ENCODE assay signal across 14 cellular contexts in the genomic region with DNA sequence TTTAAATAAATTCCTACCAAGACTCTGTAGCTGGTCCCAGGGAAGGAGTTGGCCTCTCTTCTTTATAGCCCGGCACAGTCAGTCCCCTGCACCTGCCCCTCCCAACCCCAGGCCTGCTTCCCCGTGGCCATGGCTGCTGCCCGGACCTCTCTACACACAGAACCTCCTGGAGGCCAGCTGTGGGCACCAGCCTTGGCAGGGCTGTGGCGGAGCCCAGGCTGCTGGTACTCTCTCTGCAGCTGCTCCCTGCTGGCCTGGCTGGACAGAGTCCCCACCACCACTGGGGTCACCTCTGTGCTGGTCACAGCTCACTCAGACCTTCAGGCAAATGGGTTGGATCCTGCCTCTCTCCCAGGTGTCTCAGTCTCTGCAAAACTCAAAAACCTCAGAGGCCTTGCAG.
DNase-seq lines count a peak whose midpoint lies in the region; ATAC-seq and TF ChIP-seq lines count a peak whose summit lies in the region.
"Had no signal": no experiment of that assay in that cellular context is flagged by ENCODE, and none has a peak within 500 bp of the region (broad histone marks: within the 10 kb centered on the region; RNA-seq: fewer than 3 reads in every experiment).

No MANE protein-coding gene starts in this region.

- POLR2A ChIA-PET in IMR-90 (lab: Charles Lee; ENCODE audit: unreplicated experiment): no interaction called here

- H3K4me1 ChIP-seq in IMR-90 (ENCODE audit: control insufficient read depth, insufficient read depth, low read length): peaks cover 20% of the 10 kb centered on the region
- H3K4me1 ChIP-seq in adipocyte (ENCODE audit: control insufficient read depth, insufficient read depth, low read length): peaks cover 33% of the 10 kb centered on the region
- peaks cover 60 to 75% (median 74%) of the 10 kb centered on the region in 4 donors for H3K4me1 ChIP-seq in stomach

- no TSS peak for BruUV-seq in IMR-90 (replicated peaks; lab: Mats Ljungman, UMichigan)

- no peak overlapping the region for H3K18ac ChIP-seq in IMR-90 (ENCODE audit: low read depth, low read length)

- in situ Hi-C loops in IMR-90 (cut with MboI; ENCODE audit: low sequenced_read_pairs): loop anchor here (5.0 kb wide), 2 partner anchors 74 to 114 kb away; no protein-coding TSS in a partner anchor

- H3K9ac ChIP-seq in IMR-90 (ENCODE audit: low read depth, low read length): no peak overlapping the region
- peak overlapping the region; percentile 46 for H3K9ac ChIP-seq in adipocyte (ENCODE audit: low read length)
- H3K9ac ChIP-seq: GM23248 had no signal

- H2AK9ac ChIP-seq in IMR-90 (replicated peaks; ENCODE audit: low read depth, low read length, poor library complexity): no peak overlapping the region

- TF ChIP-seq POLR2A in IMR-90 (IDR thresholded peaks at IDR 0.05; ENCODE audit: low read depth, low read length): no peak
- no peak for TF ChIP-seq POLR2A in stomach (IDR thresholded peaks at IDR 0.05)

- H3K4ac ChIP-seq in IMR-90 (ENCODE audit: low read depth, low read length): peak overlapping the region; percentile 47; the same call in 1 of the 2 replicates

- H3K4me3 ChIP-seq in IMR-90 (ENCODE audit: insufficient read depth, low read depth, low read length): no peak overlapping the region
- H3K4me3 ChIP-seq in adipocyte (ENCODE audit: low read length): peak overlapping the region; percentile 19
- H3K4me3 ChIP-seq in stomach: peak overlapping the region in 2 of 4 donors; percentile 9 to 27
- H3K4me3 ChIP-seq: GM23248 had no signal

- no peak overlapping the region for H2AFZ ChIP-seq in IMR-90 (replicated peaks; ENCODE audit: low read length, poor library complexity)
- H2AFZ ChIP-seq: GM23248 had no signal

- H3K9me3 ChIP-seq in IMR-90 (ENCODE audit: control insufficient read depth, insufficient read depth, low read length) (peaks cover 2% of the 10 kb centered on the region; the same call in 1 of the 2 replicates), adipocyte (ENCODE audit: control insufficient read depth, low read length) (no peaks in the 10 kb centered on the region), stomach (no peaks in the 10 kb centered on the region)

- peak overlapping the region; percentile 27; the same call in 1 of the 2 replicates for H2BK120ac ChIP-seq in IMR-90 (ENCODE audit: low read depth, low read length)

- no peak for TF ChIP-seq CTCF in IMR-90 (conservative IDR thresholded peaks at IDR 0.05; ENCODE audit: low read depth, low read length)
- TF ChIP-seq CTCF in stomach (IDR thresholded peaks at IDR 0.05): no peak

- TF ChIP-seq RAD21 in IMR-90 (IDR thresholded peaks at IDR 0.05; ENCODE audit: low read length): no peak

- DNase-seq in IMR-90: no peak
- DNase-seq in adipocyte (ENCODE audit: low read depth): no peak
- DNase-seq in left lobe of liver (ENCODE audit: low spot score): no peak
- DNase-seq in stomach: peak; percentile 64
- no peak for DNase-seq in AG08395 (ENCODE audit: low spot score)
- DNase-seq in caudate nucleus (lab: John Stamatoyannopoulos, UW): no peak
- DNase-seq in inferior parietal cortex (ENCODE audit: extremely low spot score): no peak
- DNase-seq in DMS114 treated with DMSO at 0.1 percent for 48 hours (lab: John Stamatoyannopoulos, UW; ENCODE audit: unreplicated experiment): no peak
- DNase-seq: CD8-positive, alpha-beta memory T cell; GM23248; NCI-H1048; NCI-H446 treated with DMSO at 0.1 percent for 48 hours; SIG-M5 had no signal

- no peak overlapping the region for H3K4me2 ChIP-seq in IMR-90 (ENCODE audit: low read depth, low read length)

- intact Hi-C loops in IMR-90 (cut with micrococcal nuclease): loop anchor here (2.0 to 5.0 kb wide), 3 partner anchors 44 to 174 kb away; no protein-coding TSS in a partner anchor
- intact Hi-C loops in stomach (cut with DNase I; ENCODE audit: low total_unique reads): loop anchor here (10.0 kb wide), 2 partner anchors 67 to 117 kb away; a partner anchor contains a TSS

- ATAC-seq in IMR-90 (ENCODE audit: low read depth) (no peak), left lobe of liver (peak; percentile 1)
- ATAC-seq: activated T-helper 17 cell treated with anti-CD3 and anti-CD28 coated beads, Interleukin-2, amount 50 U/mL, for 72 hours had no signal

- no peak overlapping the region for H4K91ac ChIP-seq in IMR-90 (ENCODE audit: insufficient read depth, low read depth, low read length)

- dilution Hi-C loops in IMR-90 (cut with HindIII; ENCODE audit: low sequenced_read_pairs, unreplicated experiment): no loop called here

- no peak overlapping the region for H3K23ac ChIP-seq in IMR-90 (ENCODE audit: low read depth, low read length)

- no peak overlapping the region for H2BK20ac ChIP-seq in IMR-90 (ENCODE audit: low read depth, low read length)

- peaks cover 0 to 10% of the 10 kb centered on the region in 2 experiments; a peak in 1 of 4 replicates for H3K79me1 ChIP-seq in IMR-90 (ENCODE audit: low read depth in 1 of 2, low read length in 2 of 2)

- H4K20me1 ChIP-seq in IMR-90 (ENCODE audit: insufficient read depth, low read length): peaks cover 49% of the 10 kb centered on the region

- no peak overlapping the region for H2BK5ac ChIP-seq in IMR-90 (ENCODE audit: low read depth, low read length, poor library complexity, severe bottlenecking)

- no peak overlapping the region for H3K56ac ChIP-seq in IMR-90 (ENCODE audit: extremely low read depth, insufficient read depth, low read length)

- H3K9me1 ChIP-seq in IMR-90 (ENCODE audit: insufficient read depth, low read length): peaks cover 9% of the 10 kb centered on the region; the same call in 1 of the 2 replicates

- WGBS in IMR-90 (ENCODE audit: extremely low coverage in 2 of 2, insufficient read length in 1 of 2), 2 experiments: 90% methylated on average over 2 of the region's 4 CpGs; no CpG with 5 or more reads in 1 of the 2 experiments
- WGBS in stomach, 5 donors: 11 to 43% (median 22%) methylated on average over 3 to 4 of the region's 4 CpGs

- H3K27ac ChIP-seq in IMR-90 (ENCODE audit: insufficient read depth, low read length) (peak overlapping the region; percentile 11; the same call in 1 of the 2 replicates), stomach (peak overlapping the region; percentile 62 to 85 (median 81)), caudate nucleus (ENCODE audit: low read depth, low read length) (no peak overlapping the region)
- H3K27ac ChIP-seq: GM23248 had no signal

- H3K36me3 ChIP-seq in IMR-90 (ENCODE audit: control insufficient read depth, insufficient read depth, low read length) (peaks cover 8% of the 10 kb centered on the region; the same call in 1 of the 2 replicates), adipocyte (ENCODE audit: control insufficient read depth, insufficient read depth, low read length, severe bottlenecking) (no peaks in the 10 kb centered on the region), stomach (peaks cover 5 to 16% (median 11%) of the 10 kb centered on the region in 4 donors)

- no peaks in the 10 kb centered on the region for H3K27me3 ChIP-seq in IMR-90 (ENCODE audit: control insufficient read depth, insufficient read depth, low read length)
- H3K27me3 ChIP-seq in adipocyte (replicated peaks; ENCODE audit: control insufficient read depth, insufficient read depth, low read length): no peaks in the 10 kb centered on the region
- no peaks in the 10 kb centered on the region for H3K27me3 ChIP-seq in stomach

- TF ChIP-seq EP300 in stomach (IDR thresholded peaks at IDR 0.05): no peak

- H4K8ac ChIP-seq in IMR-90 (ENCODE audit: low read depth in 2 of 2, low read length in 2 of 2): no peak overlapping the region

- H3K14ac ChIP-seq in IMR-90 (replicated peaks; ENCODE audit: low read depth, low read length): no peak overlapping the region

- peak overlapping the region; percentile 43; the same call in 1 of the 2 replicates for H2AK5ac ChIP-seq in IMR-90 (ENCODE audit: low read depth, low read length)

- no peak overlapping the region for H4K5ac ChIP-seq in IMR-90 (ENCODE audit: low read depth, low read length)

- CTCF ChIA-PET in IMR-90 (lab: Yijun Ruan, JAX): no interaction called here

- H2BK15ac ChIP-seq in IMR-90 (ENCODE audit: low read depth, low read length): no peak overlapping the region; the same call in 2 of the 3 replicates

TF ChIP-seq in IMR-90, 13 proteins besides CTCF, POLR2A, EP300 and RAD21:
- no peak for TF ChIP-seq FOS (IDR thresholded peaks at IDR 0.05; ENCODE audit: low read depth, low read length)
- no peak for TF ChIP-seq CEBPB (IDR thresholded peaks at IDR 0.05; ENCODE audit: low read depth, low read length)
- no peak for TF ChIP-seq CHD1 (IDR thresholded peaks at IDR 0.05; ENCODE audit: low read depth, low read length)
- no peak for TF ChIP-seq MXI1 (IDR thresholded peaks at IDR 0.05; ENCODE audit: borderline replicate concordance, low read depth, low read length)
- TF ChIP-seq, protein P1, sequence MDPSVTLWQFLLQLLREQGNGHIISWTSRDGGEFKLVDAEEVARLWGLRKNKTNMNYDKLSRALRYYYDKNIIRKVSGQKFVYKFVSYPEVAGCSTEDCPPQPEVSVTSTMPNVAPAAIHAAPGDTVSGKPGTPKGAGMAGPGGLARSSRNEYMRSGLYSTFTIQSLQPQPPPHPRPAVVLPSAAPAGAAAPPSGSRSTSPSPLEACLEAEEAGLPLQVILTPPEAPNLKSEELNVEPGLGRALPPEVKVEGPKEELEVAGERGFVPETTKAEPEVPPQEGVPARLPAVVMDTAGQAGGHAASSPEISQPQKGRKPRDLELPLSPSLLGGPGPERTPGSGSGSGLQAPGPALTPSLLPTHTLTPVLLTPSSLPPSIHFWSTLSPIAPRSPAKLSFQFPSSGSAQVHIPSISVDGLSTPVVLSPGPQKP (IDR thresholded peaks at IDR 0.05; ENCODE audit: borderline replicate concordance, low read depth, low read length): no peak
- no peak for TF ChIP-seq RCOR1 (IDR thresholded peaks at IDR 0.05; ENCODE audit: insufficient replicate concordance, low read length)
- TF ChIP-seq, protein P2, sequence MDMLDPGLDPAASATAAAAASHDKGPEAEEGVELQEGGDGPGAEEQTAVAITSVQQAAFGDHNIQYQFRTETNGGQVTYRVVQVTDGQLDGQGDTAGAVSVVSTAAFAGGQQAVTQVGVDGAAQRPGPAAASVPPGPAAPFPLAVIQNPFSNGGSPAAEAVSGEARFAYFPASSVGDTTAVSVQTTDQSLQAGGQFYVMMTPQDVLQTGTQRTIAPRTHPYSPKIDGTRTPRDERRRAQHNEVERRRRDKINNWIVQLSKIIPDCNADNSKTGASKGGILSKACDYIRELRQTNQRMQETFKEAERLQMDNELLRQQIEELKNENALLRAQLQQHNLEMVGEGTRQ (IDR thresholded peaks at IDR 0.05; ENCODE audit: low read depth, low read length): no peak
- no peak for TF ChIP-seq RFX5 (IDR thresholded peaks at IDR 0.05; ENCODE audit: low read depth, low read length)
- no peak for TF ChIP-seq SMC3 (IDR thresholded peaks at IDR 0.05; ENCODE audit: low read depth, low read length)
- no peak for TF ChIP-seq MAFK (IDR thresholded peaks at IDR 0.05; ENCODE audit: low read depth, low read length)
- TF ChIP-seq NFE2L2 (IDR thresholded peaks at IDR 0.05; ENCODE audit: low read depth, low read length): no peak
- no peak for TF ChIP-seq MAZ (IDR thresholded peaks at IDR 0.05; ENCODE audit: borderline replicate concordance, low read depth, low read length)
- TF ChIP-seq BHLHE40 (IDR thresholded peaks at IDR 0.05; ENCODE audit: low read depth, low read length): no peak
TF ChIP-seq in IMR-90: peak in this region for 0.
